In genomic region chr2:177478907-177479306, GRCh38 we compare ENCODE assay signal across 11 cellular contexts.
"Had no signal": no experiment of that assay in that cellular context is flagged by ENCODE, and none has a peak within 500 bp of the region (broad histone marks: within the 10 kb centered on the region; RNA-seq: fewer than 3 reads in every experiment).

No MANE protein-coding gene starts in this region.

- H3K4me1 ChIP-seq: HAP-1 had no signal

- DNase-seq: GM23248, GOT3, H7, H9, HCEC 1CT, HFFc6 had no signal

- H3K9ac ChIP-seq: GM23248 had no signal

- H3K4me2 ChIP-seq: GM23338 had no signal

- H3K9me3 ChIP-seq: HAP-1 had no signal

- H3K27ac ChIP-seq: GM23248 had no signal

- FAIRE-seq: H1, H54 had no signal

- H3K9me3 Mint-ChIP-seq: GM23338, H9 had no signal

- ATAC-seq: GM23338, HCT116 had no signal

- H3K4me3 Mint-ChIP-seq: GM23338, H9, HFFc6 had no signal

- H2AFZ ChIP-seq: GM23248, GM23338 had no signal

- H3K4me3 ChIP-seq: GM23248, GM23338, HAP-1 had no signal

- H3K4me1 Mint-ChIP-seq: H9 had no signal

- H3K27ac Mint-ChIP-seq: GM23338, H9, HFFc6 had no signal
